In the genomic region with DNA sequence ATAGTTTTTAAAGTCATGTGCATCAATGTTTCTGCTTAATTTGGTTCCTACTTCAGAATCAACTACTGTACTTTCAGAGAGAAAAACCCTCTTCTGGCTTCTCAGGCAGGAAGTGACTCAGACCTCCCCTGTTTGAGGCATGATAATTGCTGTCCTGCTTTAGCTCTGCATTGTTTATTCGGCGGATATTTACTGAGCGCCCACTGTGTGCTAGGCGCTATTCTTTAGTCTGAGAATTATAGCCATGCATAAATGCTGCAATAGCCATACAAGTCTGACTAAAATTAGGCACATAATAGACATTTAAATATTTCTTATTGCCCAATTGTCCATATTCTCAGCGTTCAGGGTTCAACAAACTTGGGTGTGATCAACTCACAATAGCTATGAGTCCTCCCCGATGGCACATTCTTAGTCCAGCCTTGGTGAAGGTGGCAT, we compare ENCODE assay signal across 8 cellular contexts. TPM values are rescaled to one million over a fixed set of nuclear protein-coding genes. Genes with fewer than 3 reads are reported as not detected.
A peak's percentile ranks its signal among the peaks of the same experiment; 100 is the strongest.
DNase-seq lines count a peak whose midpoint lies in the region; ATAC-seq and TF ChIP-seq lines count a peak whose summit lies in the region.

No MANE protein-coding gene starts in this region.

- H3K36me3 ChIP-seq in thyroid gland = no peaks in the 10 kb centered on the region

- TF ChIP-seq POLR2A in thyroid gland (IDR thresholded peaks at IDR 0.05) = no peak

- 59 to 73% methylated on average over 6 of the region's 6 CpGs for WGBS in thyroid gland, 2 donors

- H3K4me1 ChIP-seq in thyroid gland = peaks cover 0 to 4% of the 10 kb centered on the region in 2 donors

- peak; percentile 92 for ATAC-seq in activated CD8-positive, alpha-beta T cell treated with anti-CD3 and anti-CD28 coated beads, Interleukin-2, amount 10 ng/mL, durations not matched to agents 7 days and 5 days
- peak; percentile 83 to 85 for ATAC-seq in stimulated activated naive B cell treated with anti-CD40 and anti-IgM and Interleukin-4, amounts not matched to agents 10 μg/mL and 1 μg/mL and 100 μg/mL, for 72 hours (replicated peaks)

- H3K27me3 Mint-ChIP-seq in activated CD8-positive, alpha-beta T cell treated with anti-CD3 and anti-CD28 coated beads, Interleukin-2, amount 10 ng/mL, durations not matched to agents 7 days and 5 days (ENCODE audit: low read depth) = no peaks in the 10 kb centered on the region
- H3K27me3 Mint-ChIP-seq in stimulated activated naive B cell treated with anti-CD40 and anti-IgM and Interleukin-4, amounts not matched to agents 10 μg/mL and 1 μg/mL and 100 μg/mL, for 72 hours = no peaks in the 10 kb centered on the region

- POLR2A ChIA-PET in activated CD8-positive, alpha-beta T cell treated with anti-CD3 and anti-CD28 coated beads, Interleukin-2, amount 10 ng/mL, durations not matched to agents 7 days and 5 days (lab: Charles Lee) = interaction anchor here (0.6 to 1.3 kb wide), 2 partner anchors 122 to 217 kb away, joined by 3 to 4 read pairs; no protein-coding TSS in a partner anchor

- CTCF ChIA-PET in activated CD8-positive, alpha-beta T cell treated with anti-CD3 and anti-CD28 coated beads, Interleukin-2, amount 10 ng/mL, durations not matched to agents 7 days and 5 days (lab: Charles Lee) = interaction anchor here (1.0 to 1.9 kb wide), 8 partner anchors 14 to 312 kb away, joined by 3 to 7 read pairs (median 5); no protein-coding TSS in a partner anchor

- H3K9me3 Mint-ChIP-seq in activated CD8-positive, alpha-beta T cell treated with anti-CD3 and anti-CD28 coated beads, Interleukin-2, amount 10 ng/mL, durations not matched to agents 7 days and 5 days (ENCODE audit: insufficient read depth) = peaks cover 3% of the 10 kb centered on the region
- peaks cover 2 to 4% of the 10 kb centered on the region in 2 donors for H3K9me3 Mint-ChIP-seq in stimulated activated naive B cell treated with anti-CD40 and anti-IgM and Interleukin-4, amounts not matched to agents 10 μg/mL and 1 μg/mL and 100 μg/mL, for 72 hours

- H3K4me1 Mint-ChIP-seq in activated CD8-positive, alpha-beta T cell treated with anti-CD3 and anti-CD28 coated beads, Interleukin-2, amount 10 ng/mL, durations not matched to agents 7 days and 5 days (ENCODE audit: low read depth) = peaks cover 56% of the 10 kb centered on the region
- peaks cover 36 to 52% of the 10 kb centered on the region in 2 donors for H3K4me1 Mint-ChIP-seq in stimulated activated naive B cell treated with anti-CD40 and anti-IgM and Interleukin-4, amounts not matched to agents 10 μg/mL and 1 μg/mL and 100 μg/mL, for 72 hours

- intact Hi-C loops in thyroid gland (cut with DNase I) = no loop called here

- peaks cover 17% of the 10 kb centered on the region for H3K36me3 Mint-ChIP-seq in activated CD8-positive, alpha-beta T cell treated with anti-CD3 and anti-CD28 coated beads, Interleukin-2, amount 10 ng/mL, durations not matched to agents 7 days and 5 days (ENCODE audit: low read depth)
- H3K36me3 Mint-ChIP-seq in stimulated activated naive B cell treated with anti-CD40 and anti-IgM and Interleukin-4, amounts not matched to agents 10 μg/mL and 1 μg/mL and 100 μg/mL, for 72 hours = peaks cover 5 to 14% of the 10 kb centered on the region in 2 donors

- TF ChIP-seq CTCF in thyroid gland (IDR thresholded peaks at IDR 0.05) = no peak

- DNase-seq in NCI-H1436 (lab: John Stamatoyannopoulos, UW) = peak; percentile 25
- DNase-seq in NCI-H1436 treated with DMSO at 0.1 percent for 48 hours (lab: John Stamatoyannopoulos, UW) = no peak
- peak; percentile 60 to 85 for DNase-seq in NCI-H2081 (lab: John Stamatoyannopoulos, UW)
- peak; percentile 74 for DNase-seq in activated CD8-positive, alpha-beta T cell treated with anti-CD3 and anti-CD28 coated beads, Interleukin-2, amount 10 ng/mL, durations not matched to agents 7 days and 5 days
- DNase-seq in foreskin melanocyte = peak; percentile 80
- no peak for DNase-seq in stimulated activated naive B cell treated with anti-CD40 and anti-IgM and Interleukin-4, amounts not matched to agents 10 μg/mL and 1 μg/mL and 100 μg/mL, for 72 hours
- no peak for DNase-seq in thyroid gland
- no peak for DNase-seq in anterior cingulate cortex (lab: John Stamatoyannopoulos, UW)

- H3K4me3 ChIP-seq in thyroid gland (replicated peaks in 1 of 3) = no peak overlapping the region

- H3K9me3 ChIP-seq in thyroid gland = no peaks in the 10 kb centered on the region

- peak overlapping the region; percentile 73 for H3K27ac Mint-ChIP-seq in activated CD8-positive, alpha-beta T cell treated with anti-CD3 and anti-CD28 coated beads, Interleukin-2, amount 10 ng/mL, durations not matched to agents 7 days and 5 days
- no peak overlapping the region for H3K27ac Mint-ChIP-seq in stimulated activated naive B cell treated with anti-CD40 and anti-IgM and Interleukin-4, amounts not matched to agents 10 μg/mL and 1 μg/mL and 100 μg/mL, for 72 hours

- H3K27ac ChIP-seq in thyroid gland = no peak overlapping the region

- H3K27me3 ChIP-seq in thyroid gland = no peaks in the 10 kb centered on the region

- H3K4me3 Mint-ChIP-seq in activated CD8-positive, alpha-beta T cell treated with anti-CD3 and anti-CD28 coated beads, Interleukin-2, amount 10 ng/mL, durations not matched to agents 7 days and 5 days = peak overlapping the region; percentile 30
- peak overlapping the region; percentile 40 to 44 for H3K4me3 Mint-ChIP-seq in stimulated activated naive B cell treated with anti-CD40 and anti-IgM and Interleukin-4, amounts not matched to agents 10 μg/mL and 1 μg/mL and 100 μg/mL, for 72 hours

RNA-seq across cellular contexts. Expression of gene AMIGO2, which starts 6.1 kb away (rescaled TPM):
- total RNA-seq in activated CD8-positive, alpha-beta T cell treated with anti-CD3 and anti-CD28 coated beads, Interleukin-2, amount 10 ng/mL, durations not matched to agents 7 days and 5 days = 10 to 100 TPM; 10.2 TPM
- 1 to 10 TPM; 2.5 to 4.8 (median 3.0) TPM for total RNA-seq in thyroid gland

RNA-seq across cellular contexts. Expression of gene PCED1B, which starts 6.4 kb away (rescaled TPM):
- 10 to 100 TPM; 72.1 to 74.2 TPM for total RNA-seq in activated CD8-positive, alpha-beta T cell treated with anti-CD3 and anti-CD28 coated beads, Interleukin-2, amount 10 ng/mL, durations not matched to agents 7 days and 5 days
- 1 to 10 TPM; 1.0 to 1.5 (median 1.2) TPM for total RNA-seq in thyroid gland

Comparison
In these comparisons a context has a peak if more than half of its experiments do, and no peak if none do; other contexts are left out.
1. DNase-seq: peak in NCI-H1436 (single experiment), NCI-H2081 (2 of 2), activated CD8-positive, alpha-beta T cell treated with anti-CD3 and anti-CD28 coated beads, Interleukin-2, amount 10 ng/mL, durations not matched to agents 7 days and 5 days (single experiment) and foreskin melanocyte (single experiment); none in NCI-H1436 treated with DMSO at 0.1 percent for 48 hours (single experiment), stimulated activated naive B cell treated with anti-CD40 and anti-IgM and Interleukin-4, amounts not matched to agents 10 μg/mL and 1 μg/mL and 100 μg/mL, for 72 hours (single experiment), thyroid gland (0 of 2) and anterior cingulate cortex (0 of 58).
2. RNA of gene PCED1B, which starts 6.4 kb away (total RNA-seq): 72.1 to 74.2 TPM in activated CD8-positive, alpha-beta T cell treated with anti-CD3 and anti-CD28 coated beads, Interleukin-2, amount 10 ng/mL, durations not matched to agents 7 days and 5 days; 1.0 to 1.5 TPM in thyroid gland; every median in the first group is over 10 times any median in the second.